1 cellular context compared by ENCODE assay signal in genomic region chr19:1284293-1284978, GRCh38.
TF ChIP-seq lines count a peak whose summit lies in the region.

No MANE protein-coding gene starts in this region.

TF ChIP-seq in HepG2, 621 proteins besides CTCF, POLR2A, EP300 and RAD21 (continued from another document and continues in another):
- TF ChIP-seq MLX (CRISPR knock-in tag; IDR thresholded peaks at IDR 0.05) (peak; percentile 68; the same call in 1 of the 2 replicates), MATR3 (CRISPR knock-in tag; IDR thresholded peaks at IDR 0.05) (no peak), GLI4 (CRISPR knock-in tag; IDR thresholded peaks at IDR 0.05; ENCODE audit: borderline replicate concordance) (no peak), ZIK1 (CRISPR knock-in tag; IDR thresholded peaks at IDR 0.05; ENCODE audit: borderline replicate concordance, low read depth) (no peak), TRIM24 (CRISPR knock-in tag; IDR thresholded peaks at IDR 0.05) (no peak), RFXAP (CRISPR knock-in tag; IDR thresholded peaks at IDR 0.05; ENCODE audit: borderline replicate concordance) (0 out of 2 replicates have a peak, but pooled peaks have one; percentile 26), TFE3 (CRISPR knock-in tag; IDR thresholded peaks at IDR 0.05) (no peak), ZNF432 (CRISPR knock-in tag; IDR thresholded peaks at IDR 0.05; ENCODE audit: borderline replicate concordance) (no peak), ZNF773 (CRISPR knock-in tag; IDR thresholded peaks at IDR 0.05; ENCODE audit: borderline replicate concordance) (no peak), HMGXB3 (CRISPR knock-in tag; IDR thresholded peaks at IDR 0.05; ENCODE audit: borderline replicate concordance) (peak; percentile 17; the same call in 1 of the 2 replicates), ZSCAN29 (CRISPR knock-in tag; conservative IDR thresholded peaks at IDR 0.05) (no peak), NFATC3 (CRISPR knock-in tag; IDR thresholded peaks at IDR 0.05) (no peak), HINFP (CRISPR knock-in tag; IDR thresholded peaks at IDR 0.05; ENCODE audit: low read depth) (no peak; the same call in 1 of the 2 replicates), NCOA2 (CRISPR knock-in tag; IDR thresholded peaks at IDR 0.05) (no peak), MAZ (IDR thresholded peaks at IDR 0.05; ENCODE audit: borderline replicate concordance, low read depth, low read length) (no peak), MAZ (CRISPR knock-in tag; IDR thresholded peaks at IDR 0.05; ENCODE audit: low read depth) (no peak), POGZ (CRISPR knock-in tag; IDR thresholded peaks at IDR 0.05) (no peak), HNRNPK (IDR thresholded peaks at IDR 0.05; ENCODE audit: low read depth, low read length, poor library complexity, severe bottlenecking) (no peak), U2AF1 (optimal IDR thresholded peaks at IDR 0.05; ENCODE audit: low read depth, low read length) (no peak), SNRNP70 (IDR thresholded peaks at IDR 0.05; ENCODE audit: low read depth, low read length) (no peak), NR2C2 (CRISPR knock-in tag; IDR thresholded peaks at IDR 0.05; ENCODE audit: borderline replicate concordance) (peak; percentile 46), ZNF354B (CRISPR knock-in tag; IDR thresholded peaks at IDR 0.05) (no peak), CHCHD3 (CRISPR knock-in tag; IDR thresholded peaks at IDR 0.05) (0 out of 2 replicates have a peak, but pooled peaks have one; percentile 76), KIAA2018 (CRISPR knock-in tag; IDR thresholded peaks at IDR 0.05; ENCODE audit: borderline replicate concordance) (no peak), TAF15 (IDR thresholded peaks at IDR 0.05; ENCODE audit: low read depth, low read length, poor library complexity, severe bottlenecking) (no peak), PRMT3 (CRISPR knock-in tag; IDR thresholded peaks at IDR 0.05; ENCODE audit: borderline replicate concordance, low read depth) (no peak), ZNF460 (CRISPR knock-in tag; IDR thresholded peaks at IDR 0.05; ENCODE audit: borderline replicate concordance) (no peak), CBX2 (IDR thresholded peaks at IDR 0.05; ENCODE audit: low read depth, low read length) (no peak), CBX2 (CRISPR knock-in tag; IDR thresholded peaks at IDR 0.05; ENCODE audit: low read depth) (0 out of 2 replicates have a peak, but pooled peaks have one; percentile 39), ZNF570 (CRISPR knock-in tag; IDR thresholded peaks at IDR 0.05; ENCODE audit: borderline replicate concordance) (no peak), FOXJ3 (CRISPR knock-in tag; IDR thresholded peaks at IDR 0.05; ENCODE audit: borderline replicate concordance) (no peak), RFX1 (IDR thresholded peaks at IDR 0.05) (no peak), ZNF816 (CRISPR knock-in tag; IDR thresholded peaks at IDR 0.05; ENCODE audit: borderline replicate concordance) (0 out of 2 replicates have a peak, but pooled peaks have one; percentile 42), ZNF362 (CRISPR knock-in tag; IDR thresholded peaks at IDR 0.05; ENCODE audit: borderline replicate concordance) (no peak), MAF1 (CRISPR knock-in tag; IDR thresholded peaks at IDR 0.05; ENCODE audit: borderline replicate concordance) (no peak), ADNP (CRISPR knock-in tag; IDR thresholded peaks at IDR 0.05) (no peak), GABPA (IDR thresholded peaks at IDR 0.05; ENCODE audit: low read depth, low read length) (no peak), GABPA (CRISPR knock-in tag; IDR thresholded peaks at IDR 0.05; ENCODE audit: low read depth) (no peak), ATAD3A (CRISPR knock-in tag; IDR thresholded peaks at IDR 0.05) (no peak), IKZF1 (IDR thresholded peaks at IDR 0.05) (no peak), FOXK1 (CRISPR knock-in tag; IDR thresholded peaks at IDR 0.05; ENCODE audit: borderline replicate concordance, low read depth) (no peak), ETV5 (CRISPR knock-in tag; IDR thresholded peaks at IDR 0.05; ENCODE audit: borderline replicate concordance) (no peak), RXRA (CRISPR knock-in tag; IDR thresholded peaks at IDR 0.05) (peak; percentile 29; the same call in 1 of the 2 replicates), GATAD1 (CRISPR knock-in tag; IDR thresholded peaks at IDR 0.05) (peak; percentile 47; the same call in 1 of the 2 replicates), ZNF446 (CRISPR knock-in tag; IDR thresholded peaks at IDR 0.05) (no peak), DMTF1 (CRISPR knock-in tag; IDR thresholded peaks at IDR 0.05) (0 out of 2 replicates have a peak, but pooled peaks have one; percentile 35)
